ENCODE assay signal across 8 cellular contexts in genomic region chr3:9947025-9947995, GRCh38. TPM values are rescaled to one million over a fixed set of nuclear protein-coding genes. Genes with fewer than 3 reads are reported as not detected.
DNase-seq lines count a peak whose midpoint lies in the region; ATAC-seq and TF ChIP-seq lines count a peak whose summit lies in the region.

No MANE protein-coding gene starts in this region.

- H3K27me3 Mint-ChIP-seq in CD4-positive, alpha-beta T cell: no peaks in the 10 kb centered on the region

- peaks cover 10% of the 10 kb centered on the region for H3K36me3 Mint-ChIP-seq in CD4-positive, alpha-beta T cell (ENCODE audit: low read depth)

- peak; percentile 26 for TF ChIP-seq CTCF in kidney epithelial cell (IDR thresholded peaks at IDR 0.05; ENCODE audit: insufficient read depth, low read length, poor library complexity, severe bottlenecking)
- no peak for TF ChIP-seq CTCF in CD4-positive, alpha-beta T cell (IDR thresholded peaks at IDR 0.05)

- CTCF ChIA-PET in CD4-positive, alpha-beta T cell (lab: Charles Lee): interaction anchor here (1.9 kb wide), 1 partner anchor 15 kb away, joined by 20 read pairs; the partner anchor contains the start of gene CRELD1

- DNase-seq in AG08396 (ENCODE audit: low spot score) (peak; percentile 90), NCI-H1092 (lab: John Stamatoyannopoulos, UW) (peak; percentile 24), cerebellum (ENCODE audit: low spot score) (peak; percentile 75), kidney epithelial cell (ENCODE audit: low read depth) (no peak), Kasumi-1 (lab: John Stamatoyannopoulos, UW) (no peak), SJCRH30 (no peak)
- DNase-seq in CD4-positive, alpha-beta T cell: no peak

- H3K9me3 ChIP-seq in subcutaneous abdominal adipose tissue (ENCODE audit: control insufficient read depth in 5 of 5, low read length in 5 of 5) (no peaks in the 10 kb centered on the region), SJCRH30 (replicated peaks) (no peaks in the 10 kb centered on the region)
- H3K9me3 ChIP-seq in CD4-positive, alpha-beta T cell (ENCODE audit: control insufficient read depth, low read length): no peaks in the 10 kb centered on the region

- ATAC-seq in CD4-positive, alpha-beta T cell (ENCODE audit: poor library complexity): no peak

- H3K27ac Mint-ChIP-seq in CD4-positive, alpha-beta T cell: no peak overlapping the region

- H3K9ac ChIP-seq in subcutaneous abdominal adipose tissue (ENCODE audit: low read length in 5 of 5): peak overlapping the region in 4 of 5 donors; percentile 60 to 77 (median 68)

- H3K9me3 Mint-ChIP-seq in CD4-positive, alpha-beta T cell: no peaks in the 10 kb centered on the region

- peaks cover 2% of the 10 kb centered on the region for H3K36me3 ChIP-seq in kidney epithelial cell (ENCODE audit: control insufficient read depth, insufficient read depth, low read length)
- peaks cover 0 to 34% (median 21%) of the 10 kb centered on the region in 5 donors for H3K36me3 ChIP-seq in subcutaneous abdominal adipose tissue (ENCODE audit: control insufficient read depth in 5 of 5, insufficient read depth in 5 of 5, low read length in 5 of 5)
- H3K36me3 ChIP-seq in SJCRH30: no peaks in the 10 kb centered on the region

- POLR2A ChIA-PET in CD4-positive, alpha-beta T cell (lab: Charles Lee): interaction anchor here (1.0 to 2.9 kb wide), 7 partner anchors 14 to 374 kb away, joined by 3 to 86 read pairs (median 6); partner anchors contain the start of genes ARPC4, CRELD1, EMC3 and SEC13

- H3K27me3 ChIP-seq in kidney epithelial cell (ENCODE audit: control insufficient read depth, insufficient read depth, low read length) (no peaks in the 10 kb centered on the region), subcutaneous abdominal adipose tissue (ENCODE audit: control insufficient read depth in 5 of 5, insufficient read depth in 4 of 5, low read length in 5 of 5) (no peaks in the 10 kb centered on the region), SJCRH30 (no peaks in the 10 kb centered on the region)
- H3K27me3 ChIP-seq in CD4-positive, alpha-beta T cell (ENCODE audit: control insufficient read depth, insufficient read depth, low read length): no peaks in the 10 kb centered on the region

- peak overlapping the region; percentile 50 for H3K4me3 ChIP-seq in kidney epithelial cell (ENCODE audit: low read depth, low read length)
- H3K4me3 ChIP-seq in subcutaneous abdominal adipose tissue (ENCODE audit: low read depth in 1 of 5, low read length in 5 of 5): peak overlapping the region in 4 of 5 donors; percentile 69 to 79 (median 75)
- no peak overlapping the region for H3K4me3 ChIP-seq in SJCRH30

- H3K4me1 ChIP-seq in subcutaneous abdominal adipose tissue (ENCODE audit: control insufficient read depth in 5 of 5, insufficient read depth in 5 of 5, low read length in 5 of 5) (peaks cover 0 to 35% (median 29%) of the 10 kb centered on the region in 5 donors), SJCRH30 (peaks cover 5% of the 10 kb centered on the region; the same call in 1 of the 2 replicates)

- H3K27ac ChIP-seq in subcutaneous abdominal adipose tissue (ENCODE audit: low read depth, low read length) (peak overlapping the region; percentile 50), SJCRH30 (no peak overlapping the region)
- no peak overlapping the region for H3K27ac ChIP-seq in CD4-positive, alpha-beta T cell (ENCODE audit: low read depth, low read length)

- no peak overlapping the region for H3K4me3 Mint-ChIP-seq in CD4-positive, alpha-beta T cell

- H3K4me1 Mint-ChIP-seq in CD4-positive, alpha-beta T cell (ENCODE audit: low read depth): peaks cover 13% of the 10 kb centered on the region

- intact Hi-C loops in CD4-positive, alpha-beta T cell (cut with DNase I, micrococcal nuclease): loop anchor here (5.0 kb wide), 2 partner anchors 95 to 445 kb away; no protein-coding TSS in a partner anchor

RNA-seq across cellular contexts. Expression of gene PRRT3, which starts 4.9 kb away (rescaled TPM):
- total RNA-seq in cerebellum (5.5 TPM), kidney epithelial cell (2.1 and 2.3 TPM in 2 replicates)
- 1.3 and 2.1 TPM in 2 replicates for total RNA-seq in SJCRH30 (2014; rRNA removed; shearing (Covaris generic))
- total RNA-seq in CD4-positive, alpha-beta T cell: 1 to 10 TPM; 6.3 to 8.3 TPM

RNA-seq across cellular contexts. Expression of gene CRELD1, which starts 13.7 kb away (rescaled TPM):
- 23.4 TPM for total RNA-seq in cerebellum
- 43.0 and 58.0 TPM in 2 replicates for total RNA-seq in kidney epithelial cell
- total RNA-seq in SJCRH30 (2014; rRNA removed; shearing (Covaris generic)): 8.1 and 8.3 TPM in 2 replicates
- 10 to 100 TPM; 10.7 to 12.4 TPM for total RNA-seq in CD4-positive, alpha-beta T cell

RNA-seq across cellular contexts. Expression of gene IL17RC, which starts 30.4 kb away (rescaled TPM):
- 12.8 TPM for total RNA-seq in cerebellum
- total RNA-seq in kidney epithelial cell: 37.3 and 39.6 TPM in 2 replicates
- total RNA-seq in SJCRH30 (2014; rRNA removed; shearing (Covaris generic)): 4.0 and 6.8 TPM in 2 replicates
- under 1 TPM; 0.42 to 0.88 TPM for total RNA-seq in CD4-positive, alpha-beta T cell

RNA-seq across cellular contexts. Expression of gene EMC3, which starts 39.3 kb away (rescaled TPM):
- total RNA-seq in cerebellum (22.9 TPM), kidney epithelial cell (58.1 and 63.4 TPM in 2 replicates)
- 68.5 and 68.9 TPM in 2 replicates for total RNA-seq in SJCRH30 (2014; rRNA removed; shearing (Covaris generic))
- 10 to 100 TPM; 41.0 to 42.3 TPM for total RNA-seq in CD4-positive, alpha-beta T cell

RNA-seq across cellular contexts. Expression of gene IL17RE, which starts 44.7 kb away (rescaled TPM):
- 0.18 TPM for total RNA-seq in cerebellum
- total RNA-seq in kidney epithelial cell: 2.8 and 3.6 TPM in 2 replicates
- 0.05 and 0.12 TPM in 2 replicates for total RNA-seq in SJCRH30 (2014; rRNA removed; shearing (Covaris generic))
- 1 to 10 TPM; 1.4 to 1.6 TPM for total RNA-seq in CD4-positive, alpha-beta T cell

Comparison
In these comparisons a context has a peak if more than half of its experiments do, and no peak if none do; other contexts are left out.
1. DNase-seq: peak in AG08396 (single experiment), NCI-H1092 (single experiment) and cerebellum (single experiment); none in kidney epithelial cell (single experiment), Kasumi-1 (0 of 2), SJCRH30 (0 of 2) and CD4-positive, alpha-beta T cell (0 of 10).